Comparison of ENCODE assay signal across 1 cellular context in genomic region chr11:62054484-62055121, GRCh38.
TF ChIP-seq lines count a peak whose summit lies in the region.

No MANE protein-coding gene starts in this region.

TF ChIP-seq in HepG2, 621 proteins besides CTCF, POLR2A, EP300 and RAD21 (continued from another document and continues in another):
- TF ChIP-seq ZNF503 (CRISPR knock-in tag; IDR thresholded peaks at IDR 0.05) (no peak), ELF3 (CRISPR knock-in tag; IDR thresholded peaks at IDR 0.05) (0 out of 2 replicates have a peak, but pooled peaks have one; percentile 23), ZNF225 (CRISPR knock-in tag; IDR thresholded peaks at IDR 0.05) (no peak), ZBTB39 (CRISPR knock-in tag; IDR thresholded peaks at IDR 0.05) (no peak), STAG1 (CRISPR knock-in tag; IDR thresholded peaks at IDR 0.05) (peak; percentile 95), HBP1 (CRISPR knock-in tag; IDR thresholded peaks at IDR 0.05; ENCODE audit: low read depth) (no peak), ZNF333 (CRISPR knock-in tag; IDR thresholded peaks at IDR 0.05; ENCODE audit: borderline replicate concordance) (no peak), SOX5 (CRISPR knock-in tag; IDR thresholded peaks at IDR 0.05; ENCODE audit: borderline replicate concordance) (no peak), ETV6 (CRISPR knock-in tag; conservative IDR thresholded peaks at IDR 0.05) (no peak), SALL2 (CRISPR knock-in tag; IDR thresholded peaks at IDR 0.05) (no peak), GPBP1L1 (CRISPR knock-in tag; IDR thresholded peaks at IDR 0.05) (no peak), MAF1 (CRISPR knock-in tag; IDR thresholded peaks at IDR 0.05; ENCODE audit: borderline replicate concordance) (no peak), ZKSCAN1 (IDR thresholded peaks at IDR 0.05; ENCODE audit: low read length) (no peak), HHEX (CRISPR knock-in tag; IDR thresholded peaks at IDR 0.05) (no peak), HNF4A (CRISPR knock-in tag; IDR thresholded peaks at IDR 0.05) (peak; percentile 31), ZNF816 (CRISPR knock-in tag; IDR thresholded peaks at IDR 0.05; ENCODE audit: borderline replicate concordance) (no peak), SIX1 (CRISPR knock-in tag; IDR thresholded peaks at IDR 0.05; ENCODE audit: borderline replicate concordance) (no peak), ZNF205 (CRISPR knock-in tag; IDR thresholded peaks at IDR 0.05) (no peak), ZNF329 (CRISPR knock-in tag; IDR thresholded peaks at IDR 0.05; ENCODE audit: low read depth) (no peak), TEAD3 (CRISPR knock-in tag; optimal IDR thresholded peaks at IDR 0.05; ENCODE audit: borderline replicate concordance) (peak; percentile 74), NR2F6 (IDR thresholded peaks at IDR 0.05) (peak; percentile 42), NR2F6 (CRISPR knock-in tag; IDR thresholded peaks at IDR 0.05) (peak; percentile 38; the same call in 1 of the 2 replicates), GFI1 (CRISPR knock-in tag; IDR thresholded peaks at IDR 0.05; ENCODE audit: borderline replicate concordance) (no peak), TBP (CRISPR knock-in tag; IDR thresholded peaks at IDR 0.05) (no peak), CHD4 (IDR thresholded peaks at IDR 0.05; ENCODE audit: borderline replicate concordance, low read length) (no peak), ZNF713 (CRISPR knock-in tag; IDR thresholded peaks at IDR 0.05) (no peak), ZSCAN20 (CRISPR knock-in tag; IDR thresholded peaks at IDR 0.05; ENCODE audit: borderline replicate concordance) (no peak), FOXA3 (CRISPR knock-in tag; IDR thresholded peaks at IDR 0.05) (peak; percentile 16; the same call in 1 of the 2 replicates), MLLT10 (CRISPR knock-in tag; IDR thresholded peaks at IDR 0.05) (no peak)
- TF ChIP-seq, protein P1, sequence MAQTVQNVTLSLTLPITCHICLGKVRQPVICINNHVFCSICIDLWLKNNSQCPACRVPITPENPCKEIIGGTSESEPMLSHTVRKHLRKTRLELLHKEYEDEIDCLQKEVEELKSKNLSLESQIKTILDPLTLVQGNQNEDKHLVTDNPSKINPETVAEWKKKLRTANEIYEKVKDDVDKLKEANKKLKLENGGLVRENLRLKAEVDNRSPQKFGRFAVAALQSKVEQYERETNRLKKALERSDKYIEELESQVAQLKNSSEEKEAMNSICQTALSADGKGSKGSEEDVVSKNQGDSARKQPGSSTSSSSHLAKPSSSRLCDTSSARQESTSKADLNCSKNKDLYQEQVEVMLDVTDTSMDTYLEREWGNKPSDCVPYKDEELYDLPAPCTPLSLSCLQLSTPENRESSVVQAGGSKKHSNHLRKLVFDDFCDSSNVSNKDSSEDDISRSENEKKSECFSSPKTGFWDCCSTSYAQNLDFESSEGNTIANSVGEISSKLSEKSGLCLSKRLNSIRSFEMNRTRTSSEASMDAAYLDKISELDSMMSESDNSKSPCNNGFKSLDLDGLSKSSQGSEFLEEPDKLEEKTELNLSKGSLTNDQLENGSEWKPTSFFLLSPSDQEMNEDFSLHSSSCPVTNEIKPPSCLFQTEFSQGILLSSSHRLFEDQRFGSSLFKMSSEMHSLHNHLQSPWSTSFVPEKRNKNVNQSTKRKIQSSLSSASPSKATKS (CRISPR knock-in tag; IDR thresholded peaks at IDR 0.05), result peak; percentile 49; the same call in 1 of the 2 replicates
- TF ChIP-seq, protein P2, sequence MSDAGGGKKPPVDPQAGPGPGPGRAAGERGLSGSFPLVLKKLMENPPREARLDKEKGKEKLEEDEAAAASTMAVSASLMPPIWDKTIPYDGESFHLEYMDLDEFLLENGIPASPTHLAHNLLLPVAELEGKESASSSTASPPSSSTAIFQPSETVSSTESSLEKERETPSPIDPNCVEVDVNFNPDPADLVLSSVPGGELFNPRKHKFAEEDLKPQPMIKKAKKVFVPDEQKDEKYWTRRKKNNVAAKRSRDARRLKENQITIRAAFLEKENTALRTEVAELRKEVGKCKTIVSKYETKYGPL (CRISPR knock-in tag; IDR thresholded peaks at IDR 0.05), result 0 out of 2 replicates have a peak, but pooled peaks have one; percentile 26
- TF ChIP-seq, protein P3, sequence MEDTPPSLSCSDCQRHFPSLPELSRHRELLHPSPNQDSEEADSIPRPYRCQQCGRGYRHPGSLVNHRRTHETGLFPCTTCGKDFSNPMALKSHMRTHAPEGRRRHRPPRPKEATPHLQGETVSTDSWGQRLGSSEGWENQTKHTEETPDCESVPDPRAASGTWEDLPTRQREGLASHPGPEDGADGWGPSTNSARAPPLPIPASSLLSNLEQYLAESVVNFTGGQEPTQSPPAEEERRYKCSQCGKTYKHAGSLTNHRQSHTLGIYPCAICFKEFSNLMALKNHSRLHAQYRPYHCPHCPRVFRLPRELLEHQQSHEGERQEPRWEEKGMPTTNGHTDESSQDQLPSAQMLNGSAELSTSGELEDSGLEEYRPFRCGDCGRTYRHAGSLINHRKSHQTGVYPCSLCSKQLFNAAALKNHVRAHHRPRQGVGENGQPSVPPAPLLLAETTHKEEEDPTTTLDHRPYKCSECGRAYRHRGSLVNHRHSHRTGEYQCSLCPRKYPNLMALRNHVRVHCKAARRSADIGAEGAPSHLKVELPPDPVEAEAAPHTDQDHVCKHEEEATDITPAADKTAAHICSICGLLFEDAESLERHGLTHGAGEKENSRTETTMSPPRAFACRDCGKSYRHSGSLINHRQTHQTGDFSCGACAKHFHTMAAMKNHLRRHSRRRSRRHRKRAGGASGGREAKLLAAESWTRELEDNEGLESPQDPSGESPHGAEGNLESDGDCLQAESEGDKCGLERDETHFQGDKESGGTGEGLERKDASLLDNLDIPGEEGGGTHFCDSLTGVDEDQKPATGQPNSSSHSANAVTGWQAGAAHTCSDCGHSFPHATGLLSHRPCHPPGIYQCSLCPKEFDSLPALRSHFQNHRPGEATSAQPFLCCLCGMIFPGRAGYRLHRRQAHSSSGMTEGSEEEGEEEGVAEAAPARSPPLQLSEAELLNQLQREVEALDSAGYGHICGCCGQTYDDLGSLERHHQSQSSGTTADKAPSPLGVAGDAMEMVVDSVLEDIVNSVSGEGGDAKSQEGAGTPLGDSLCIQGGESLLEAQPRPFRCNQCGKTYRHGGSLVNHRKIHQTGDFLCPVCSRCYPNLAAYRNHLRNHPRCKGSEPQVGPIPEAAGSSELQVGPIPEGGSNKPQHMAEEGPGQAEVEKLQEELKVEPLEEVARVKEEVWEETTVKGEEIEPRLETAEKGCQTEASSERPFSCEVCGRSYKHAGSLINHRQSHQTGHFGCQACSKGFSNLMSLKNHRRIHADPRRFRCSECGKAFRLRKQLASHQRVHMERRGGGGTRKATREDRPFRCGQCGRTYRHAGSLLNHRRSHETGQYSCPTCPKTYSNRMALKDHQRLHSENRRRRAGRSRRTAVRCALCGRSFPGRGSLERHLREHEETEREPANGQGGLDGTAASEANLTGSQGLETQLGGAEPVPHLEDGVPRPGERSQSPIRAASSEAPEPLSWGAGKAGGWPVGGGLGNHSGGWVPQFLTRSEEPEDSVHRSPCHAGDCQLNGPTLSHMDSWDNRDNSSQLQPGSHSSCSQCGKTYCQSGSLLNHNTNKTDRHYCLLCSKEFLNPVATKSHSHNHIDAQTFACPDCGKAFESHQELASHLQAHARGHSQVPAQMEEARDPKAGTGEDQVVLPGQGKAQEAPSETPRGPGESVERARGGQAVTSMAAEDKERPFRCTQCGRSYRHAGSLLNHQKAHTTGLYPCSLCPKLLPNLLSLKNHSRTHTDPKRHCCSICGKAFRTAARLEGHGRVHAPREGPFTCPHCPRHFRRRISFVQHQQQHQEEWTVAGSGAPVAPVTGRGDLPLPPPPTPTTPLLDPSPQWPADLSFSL (CRISPR knock-in tag; IDR thresholded peaks at IDR 0.05), result no peak
- TF ChIP-seq, protein P4, sequence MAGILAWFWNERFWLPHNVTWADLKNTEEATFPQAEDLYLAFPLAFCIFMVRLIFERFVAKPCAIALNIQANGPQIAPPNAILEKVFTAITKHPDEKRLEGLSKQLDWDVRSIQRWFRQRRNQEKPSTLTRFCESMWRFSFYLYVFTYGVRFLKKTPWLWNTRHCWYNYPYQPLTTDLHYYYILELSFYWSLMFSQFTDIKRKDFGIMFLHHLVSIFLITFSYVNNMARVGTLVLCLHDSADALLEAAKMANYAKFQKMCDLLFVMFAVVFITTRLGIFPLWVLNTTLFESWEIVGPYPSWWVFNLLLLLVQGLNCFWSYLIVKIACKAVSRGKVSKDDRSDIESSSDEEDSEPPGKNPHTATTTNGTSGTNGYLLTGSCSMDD (CRISPR knock-in tag; IDR thresholded peaks at IDR 0.05), result no peak
- TF ChIP-seq, protein P5, sequence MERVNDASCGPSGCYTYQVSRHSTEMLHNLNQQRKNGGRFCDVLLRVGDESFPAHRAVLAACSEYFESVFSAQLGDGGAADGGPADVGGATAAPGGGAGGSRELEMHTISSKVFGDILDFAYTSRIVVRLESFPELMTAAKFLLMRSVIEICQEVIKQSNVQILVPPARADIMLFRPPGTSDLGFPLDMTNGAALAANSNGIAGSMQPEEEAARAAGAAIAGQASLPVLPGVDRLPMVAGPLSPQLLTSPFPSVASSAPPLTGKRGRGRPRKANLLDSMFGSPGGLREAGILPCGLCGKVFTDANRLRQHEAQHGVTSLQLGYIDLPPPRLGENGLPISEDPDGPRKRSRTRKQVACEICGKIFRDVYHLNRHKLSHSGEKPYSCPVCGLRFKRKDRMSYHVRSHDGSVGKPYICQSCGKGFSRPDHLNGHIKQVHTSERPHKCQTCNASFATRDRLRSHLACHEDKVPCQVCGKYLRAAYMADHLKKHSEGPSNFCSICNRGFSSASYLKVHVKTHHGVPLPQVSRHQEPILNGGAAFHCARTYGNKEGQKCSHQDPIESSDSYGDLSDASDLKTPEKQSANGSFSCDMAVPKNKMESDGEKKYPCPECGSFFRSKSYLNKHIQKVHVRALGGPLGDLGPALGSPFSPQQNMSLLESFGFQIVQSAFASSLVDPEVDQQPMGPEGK (CRISPR knock-in tag; IDR thresholded peaks at IDR 0.05), result no peak
- TF ChIP-seq, protein P6, sequence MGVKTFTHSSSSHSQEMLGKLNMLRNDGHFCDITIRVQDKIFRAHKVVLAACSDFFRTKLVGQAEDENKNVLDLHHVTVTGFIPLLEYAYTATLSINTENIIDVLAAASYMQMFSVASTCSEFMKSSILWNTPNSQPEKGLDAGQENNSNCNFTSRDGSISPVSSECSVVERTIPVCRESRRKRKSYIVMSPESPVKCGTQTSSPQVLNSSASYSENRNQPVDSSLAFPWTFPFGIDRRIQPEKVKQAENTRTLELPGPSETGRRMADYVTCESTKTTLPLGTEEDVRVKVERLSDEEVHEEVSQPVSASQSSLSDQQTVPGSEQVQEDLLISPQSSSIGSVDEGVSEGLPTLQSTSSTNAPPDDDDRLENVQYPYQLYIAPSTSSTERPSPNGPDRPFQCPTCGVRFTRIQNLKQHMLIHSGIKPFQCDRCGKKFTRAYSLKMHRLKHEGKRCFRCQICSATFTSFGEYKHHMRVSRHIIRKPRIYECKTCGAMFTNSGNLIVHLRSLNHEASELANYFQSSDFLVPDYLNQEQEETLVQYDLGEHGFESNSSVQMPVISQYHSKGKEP (CRISPR knock-in tag; IDR thresholded peaks at IDR 0.05), result no peak
